30 cellular contexts compared by ENCODE assay signal in the genomic region with DNA sequence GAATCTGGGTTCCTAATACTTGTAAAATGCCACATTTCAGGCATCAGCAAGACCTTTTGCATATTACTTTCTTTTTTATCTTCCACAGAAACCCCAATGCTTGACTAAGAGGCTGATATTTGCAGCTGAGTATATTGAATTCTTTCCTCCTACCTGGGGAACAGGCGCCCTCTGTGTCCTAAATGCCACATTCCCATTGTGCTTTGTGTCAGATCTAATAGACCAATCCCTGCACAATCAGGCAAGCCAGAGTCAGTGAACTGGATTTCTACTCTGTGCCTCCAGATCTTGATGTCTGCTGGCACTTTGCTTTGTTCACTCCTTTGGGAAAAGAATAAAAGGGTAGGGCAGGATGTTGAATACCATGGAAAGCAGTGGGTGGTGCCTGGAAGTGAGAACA. TPM values are rescaled to one million over a fixed set of nuclear protein-coding genes. Genes with fewer than 3 reads are reported as not detected.
DNase-seq lines count a peak whose midpoint lies in the region; ATAC-seq and TF ChIP-seq lines count a peak whose summit lies in the region.
"Had no signal": no experiment of that assay in that cellular context is flagged by ENCODE, and none has a peak within 500 bp of the region (broad histone marks: within the 10 kb centered on the region; RNA-seq: fewer than 3 reads in every experiment).

No MANE protein-coding gene starts in this region.

- H3K4me2 ChIP-seq in HCT116 (ENCODE audit: low read length) = no peak overlapping the region

- H3K9ac ChIP-seq in HCT116 (ENCODE audit: low read length) = no peak overlapping the region

- TF ChIP-seq POLR2A in HCT116 (IDR thresholded peaks at IDR 0.05; ENCODE audit: borderline replicate concordance, extremely low read depth, insufficient read depth, insufficient read length) (no peak), stomach (IDR thresholded peaks at IDR 0.05) (no peak)

- H3K27me3 ChIP-seq in HCT116 (ENCODE audit: insufficient read depth, low read length) (no peaks in the 10 kb centered on the region), stomach (no peaks in the 10 kb centered on the region)
- H3K27me3 ChIP-seq: adrenal gland, body of pancreas, ovary, right atrium auricular region, spleen had no signal

- BruUV-seq in HCT116 (replicated peaks; lab: Mats Ljungman, UMichigan) = no TSS peak

- POLR2A ChIA-PET in HCT116 (lab: Charles Lee) = no interaction called here

- H3K4me3 ChIP-seq in HCT116 (replicated peaks in 1 of 2; ENCODE audit: low read depth in 1 of 2, low read length in 2 of 2) (no peak overlapping the region), stomach (no peak overlapping the region)
- H3K4me3 ChIP-seq: adrenal gland, body of pancreas, lower lobe of right lung, ovary, right atrium auricular region, spleen had no signal

- H3K4me1 Mint-ChIP-seq in activated CD8-positive, alpha-beta memory T cell treated with anti-CD3 and anti-CD28 coated beads, Interleukin-2, amount 10 ng/mL, durations not matched to agents 7 days and 5 days = no peaks in the 10 kb centered on the region
- H3K4me1 Mint-ChIP-seq: natural killer cell had no signal

- RAD21 ChIA-PET in HCT116 (lab: Charles Lee; ENCODE audit: low non-redundant PET in 1 of 2, low total read pairs in 2 of 2, uncharacterized antibody in 2 of 2, unreplicated experiment in 2 of 2) = no interaction called here

- H3K9me3 ChIP-seq in HCT116 (ENCODE audit: control insufficient read depth in 1 of 2, insufficient read depth in 1 of 2, low read depth in 1 of 2, low read length in 2 of 2) = no peaks in the 10 kb centered on the region
- H3K9me3 ChIP-seq in stomach = peaks cover 0 to 6% (median 0%) of the 10 kb centered on the region in 4 donors
- H3K9me3 ChIP-seq: adrenal gland, body of pancreas, lower lobe of right lung, ovary, right atrium auricular region had no signal

- TF ChIP-seq RAD21 in HCT116 (IDR thresholded peaks at IDR 0.05; ENCODE audit: low read depth) = peak; percentile 16; the same call in 1 of the 2 replicates

- no peaks in the 10 kb centered on the region for H3K79me2 ChIP-seq in HCT116 (ENCODE audit: insufficient read depth, low read length)

- intact Hi-C loops in HCT116 (cut with micrococcal nuclease) = no loop called here
- intact Hi-C loops in stomach (cut with DNase I; ENCODE audit: low total_unique reads) = no loop called here

- H3K9me3 Mint-ChIP-seq in activated CD8-positive, alpha-beta memory T cell treated with anti-CD3 and anti-CD28 coated beads, Interleukin-2, amount 10 ng/mL, durations not matched to agents 7 days and 5 days (ENCODE audit: low read depth) = no peaks in the 10 kb centered on the region
- H3K9me3 Mint-ChIP-seq: natural killer cell had no signal

- H4K20me1 ChIP-seq in HCT116 (ENCODE audit: insufficient read depth) = no peaks in the 10 kb centered on the region

- H3K9me2 ChIP-seq in HCT116 (ENCODE audit: insufficient read depth) = no peaks in the 10 kb centered on the region; the same call in 1 of the 2 replicates

- H3K36me3 ChIP-seq in HCT116 (ENCODE audit: control insufficient read depth in 1 of 2, insufficient read depth in 2 of 2, low read length in 2 of 2) (no peaks in the 10 kb centered on the region), stomach (no peaks in the 10 kb centered on the region)
- H3K36me3 ChIP-seq: adrenal gland, lower lobe of right lung, ovary, right atrium auricular region, spleen had no signal

- no peak overlapping the region for H3K4me3 Mint-ChIP-seq in activated CD8-positive, alpha-beta memory T cell treated with anti-CD3 and anti-CD28 coated beads, Interleukin-2, amount 10 ng/mL, durations not matched to agents 7 days and 5 days
- H3K4me3 Mint-ChIP-seq: natural killer cell; T-helper 2 cell treated with Interferon-gamma antibody and Interleukin-4, amounts not matched to agents 5 μg/mL and 100 μg/mL, for 36 hours had no signal

- H3K4me1 ChIP-seq in HCT116 (ENCODE audit: control insufficient read depth in 1 of 2, insufficient read depth in 2 of 2, low read length in 2 of 2) (no peaks in the 10 kb centered on the region), stomach (no peaks in the 10 kb centered on the region)
- H3K4me1 ChIP-seq: body of pancreas, lower lobe of right lung, right atrium auricular region, spleen had no signal

- DNase-seq in HCT116 (ENCODE audit: low read depth, low spot score) (no peak), SW480 (ENCODE audit: low spot score) (peak; percentile 13), left kidney (ENCODE audit: low read depth, low spot score) (peak; percentile 15), stomach (no peak)
- DNase-seq in activated CD8-positive, alpha-beta memory T cell treated with anti-CD3 and anti-CD28 coated beads, Interleukin-2, amount 10 ng/mL, durations not matched to agents 7 days and 5 days = no peak
- no peak for DNase-seq in activated CD4-positive, alpha-beta T cell treated with anti-CD3 and anti-CD28 coated beads for 48 hours
- DNase-seq: activated CD4-positive, alpha-beta T cell treated with anti-CD3 and anti-CD28 coated beads, Interleukin-2, amount 50 U/mL, for 1 hour; activated naive CD4-positive, alpha-beta T cell; activated T-cell treated with anti-CD3 and anti-CD28 coated beads, Interleukin-2, amount 50 U/mL, for 48 hours; adrenal gland; body of pancreas; C1 segment of cervical spinal cord; kidney glomerular epithelial cell; lower lobe of right lung; natural killer cell; NCI-H146; NCI-H2171 treated with DMSO at 0.1 percent for 48 hours; OCI-M1; ovary; spleen; trophoblast cell had no signal

- no peaks in the 10 kb centered on the region for H3K36me3 Mint-ChIP-seq in activated CD8-positive, alpha-beta memory T cell treated with anti-CD3 and anti-CD28 coated beads, Interleukin-2, amount 10 ng/mL, durations not matched to agents 7 days and 5 days

- H3K27ac ChIP-seq in C4-2B = no peak overlapping the region
- no peak overlapping the region for H3K27ac ChIP-seq in HCT116 (ENCODE audit: low read depth, low read length)
- H3K27ac ChIP-seq in stomach = no peak overlapping the region
- H3K27ac ChIP-seq: adrenal gland, body of pancreas, HL-60, lower lobe of right lung, ovary, right atrium auricular region, spleen had no signal

- H3K27ac Mint-ChIP-seq in activated CD8-positive, alpha-beta memory T cell treated with anti-CD3 and anti-CD28 coated beads, Interleukin-2, amount 10 ng/mL, durations not matched to agents 7 days and 5 days = no peak overlapping the region
- H3K27ac Mint-ChIP-seq: natural killer cell; T-helper 2 cell treated with Interferon-gamma antibody and Interleukin-4, amounts not matched to agents 5 μg/mL and 100 μg/mL, for 36 hours had no signal

- TF ChIP-seq CTCF in C4-2B (conservative IDR thresholded peaks at IDR 0.05) = peak; percentile 21
- no peak; a peak in 1 of 6 replicates for TF ChIP-seq CTCF in HCT116 (IDR thresholded peaks at IDR 0.05 in 2 of 3, conservative IDR thresholded peaks at IDR 0.05 in 1 of 3; ENCODE audit: borderline replicate concordance in 1 of 3, insufficient read depth in 1 of 3, low read depth in 2 of 3, low read length in 2 of 3)
- no peak for TF ChIP-seq CTCF in stomach (IDR thresholded peaks at IDR 0.05)

- H2AFZ ChIP-seq in HCT116 (ENCODE audit: low read depth, low read length, poor library complexity, severe bottlenecking) = no peak overlapping the region

- peak; percentile 66 for ATAC-seq in HCT116
- ATAC-seq in activated CD8-positive, alpha-beta memory T cell treated with anti-CD3 and anti-CD28 coated beads, Interleukin-2, amount 10 ng/mL, durations not matched to agents 7 days and 5 days = no peak
- ATAC-seq: body of pancreas, lower lobe of right lung, natural killer cell, Right ventricle myocardium inferior had no signal

- WGBS in stomach, 5 donors = 50 to 78% (median 70%) methylated on average over 1 of the region's 1 CpG

- CTCF ChIA-PET in HCT116 (lab: Charles Lee) = interaction anchor here (1.5 kb wide), 1 partner anchor 438 kb away, joined by 6 read pairs; no protein-coding TSS in a partner anchor
- CTCF ChIA-PET in activated CD8-positive, alpha-beta memory T cell treated with anti-CD3 and anti-CD28 coated beads, Interleukin-2, amount 10 ng/mL, durations not matched to agents 7 days and 5 days (lab: Charles Lee) = interaction anchor here (0.6 to 0.9 kb wide), 2 partner anchors 9 to 37 kb away, joined by 3 read pairs; no protein-coding TSS in a partner anchor

- TF ChIP-seq EP300 in stomach (IDR thresholded peaks at IDR 0.05) = no peak

- no peaks in the 10 kb centered on the region for H3K27me3 Mint-ChIP-seq in activated CD8-positive, alpha-beta memory T cell treated with anti-CD3 and anti-CD28 coated beads, Interleukin-2, amount 10 ng/mL, durations not matched to agents 7 days and 5 days

TF ChIP-seq in HCT116, 20 proteins besides CTCF, POLR2A, EP300 and RAD21 (continues in another document):
- no peak for TF ChIP-seq FOSL1 (IDR thresholded peaks at IDR 0.05; ENCODE audit: low read depth)
- TF ChIP-seq CBX3 (IDR thresholded peaks at IDR 0.05; ENCODE audit: low read depth) = no peak
- TF ChIP-seq, protein P1, sequence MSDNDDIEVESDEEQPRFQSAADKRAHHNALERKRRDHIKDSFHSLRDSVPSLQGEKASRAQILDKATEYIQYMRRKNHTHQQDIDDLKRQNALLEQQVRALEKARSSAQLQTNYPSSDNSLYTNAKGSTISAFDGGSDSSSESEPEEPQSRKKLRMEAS (IDR thresholded peaks at IDR 0.05) = no peak
- no peak for TF ChIP-seq POLR2AphosphoS5 (IDR thresholded peaks at IDR 0.05; ENCODE audit: low read depth, low read length)
- TF ChIP-seq CEBPB (IDR thresholded peaks at IDR 0.05; ENCODE audit: low read depth) = no peak
- no peak for TF ChIP-seq EZH2phosphoT487 (IDR thresholded peaks at IDR 0.05; ENCODE audit: borderline replicate concordance)
- TF ChIP-seq ELF1 (IDR thresholded peaks at IDR 0.05; ENCODE audit: borderline replicate concordance, low read depth) = no peak
- TF ChIP-seq, protein P2, sequence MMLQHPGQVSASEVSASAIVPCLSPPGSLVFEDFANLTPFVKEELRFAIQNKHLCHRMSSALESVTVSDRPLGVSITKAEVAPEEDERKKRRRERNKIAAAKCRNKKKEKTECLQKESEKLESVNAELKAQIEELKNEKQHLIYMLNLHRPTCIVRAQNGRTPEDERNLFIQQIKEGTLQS (IDR thresholded peaks at IDR 0.05) = no peak
- no peak for TF ChIP-seq EGR1 (IDR thresholded peaks at IDR 0.05; ENCODE audit: low read depth)
- no peak for TF ChIP-seq YY1 (IDR thresholded peaks at IDR 0.05; ENCODE audit: extremely low read depth, insufficient replicate concordance, low read depth, low read length)
- TF ChIP-seq SP1 (IDR thresholded peaks at IDR 0.05; ENCODE audit: low read depth) = no peak

RNA-seq across cellular contexts. Expression of gene TAS2R42, which starts 22.4 kb away (rescaled TPM):
- total RNA-seq in HCT116 (2021; ENCODE audit: unreplicated experiment) = not detected
- not detected in 2 replicates for polyA plus RNA-seq in HCT116 (2012)
- total RNA-seq in activated CD8-positive, alpha-beta memory T cell treated with anti-CD3 and anti-CD28 coated beads, Interleukin-2, amount 10 ng/mL, durations not matched to agents 7 days and 5 days = not detected
- not detected for total RNA-seq in stomach
- polyA plus RNA-seq in stomach = not detected
- total RNA-seq: adrenal gland, body of pancreas, cerebellum, glomerular endothelial cell, LHCN-M2, lower lobe of right lung, mononuclear cell, natural killer cell, ovary, right atrium auricular region, Right ventricle myocardium inferior, spleen had no signal
- polyA plus RNA-seq: adrenal gland, ovary, spleen had no signal

RNA-seq across cellular contexts. Expression of gene SMIM10L1, which starts 38.1 kb away (rescaled TPM):
- total RNA-seq in HCT116 (2021; ENCODE audit: unreplicated experiment) (6.4 TPM), stomach (10 to 100 TPM in 4 of 5 donors, 1 to 10 TPM in 1; 5.7 to 12.5 (median 11.4) TPM)
- 2.9 and 3.3 TPM in 2 replicates for polyA plus RNA-seq in HCT116 (2012)
- 1 to 10 TPM; 8.8 to 9.0 TPM for total RNA-seq in activated CD8-positive, alpha-beta memory T cell treated with anti-CD3 and anti-CD28 coated beads, Interleukin-2, amount 10 ng/mL, durations not matched to agents 7 days and 5 days
- polyA plus RNA-seq in stomach = 10 to 100 TPM in 1 of 3 donors, 1 to 10 TPM in 2; 7.8 to 10.5 (median 9.8) TPM

Comparison
In these comparisons a context has a peak if more than half of its experiments do, and no peak if none do; other contexts are left out.
1. DNase-seq: peak in SW480 (single experiment) and left kidney (single experiment); none in HCT116 (single experiment), activated CD8-positive, alpha-beta memory T cell treated with anti-CD3 and anti-CD28 coated beads, Interleukin-2, amount 10 ng/mL, durations not matched to agents 7 days and 5 days (single experiment), stomach (single experiment) and activated CD4-positive, alpha-beta T cell treated with anti-CD3 and anti-CD28 coated beads for 48 hours (single experiment).